Comparison of ENCODE assay signal across 17 cellular contexts in genomic region chr5:51391175-51391574, GRCh38. TPM values are rescaled to one million over a fixed set of nuclear protein-coding genes. Genes with fewer than 3 reads are reported as not detected.
"Had no signal": no experiment of that assay in that cellular context is flagged by ENCODE, and none has a peak within 500 bp of the region (broad histone marks: within the 10 kb centered on the region; RNA-seq: fewer than 3 reads in every experiment).

No MANE protein-coding gene starts in this region.

- H3K4me3 Mint-ChIP-seq: activated CD4-positive, alpha-beta memory T cell treated with anti-CD3 and anti-CD28 coated beads, Interleukin-2, amount 10 ng/mL, durations not matched to agents 7 days and 5 days; activated naive CD4-positive, alpha-beta T cell treated with anti-CD3 and anti-CD28 coated beads, Interleukin-2, amount 50 U/mL, for 24 hours; activated T-cell treated with anti-CD3 and anti-CD28 coated beads, Interleukin-2, amount 50 U/mL, for 24 hours; stimulated activated effector memory CD8-positive, alpha-beta T cell treated with anti-CD3 and anti-CD28 coated beads, Interleukin-12 subunit alpha, Interleukin-12 subunit beta, amount 100 ng/mL, for 72 hours had no signal

- H3K4me1 Mint-ChIP-seq: activated naive CD4-positive, alpha-beta T cell treated with anti-CD3 and anti-CD28 coated beads, Interleukin-2, amount 50 U/mL, for 24 hours; stimulated activated effector memory CD8-positive, alpha-beta T cell treated with anti-CD3 and anti-CD28 coated beads, Interleukin-12 subunit alpha, Interleukin-12 subunit beta, amount 100 ng/mL, for 72 hours had no signal

- DNase-seq: activated CD4-positive, alpha-beta memory T cell treated with anti-CD3 and anti-CD28 coated beads, Interleukin-2, amount 10 ng/mL, durations not matched to agents 7 days and 5 days; activated CD4-positive, alpha-beta T cell treated with anti-CD3 and anti-CD28 coated beads for 4 hours; activated effector memory CD4-positive, alpha-beta T cell treated with Interleukin-2 at 50 U/mL for 16 hours; activated T-cell treated with anti-CD3 and anti-CD28 coated beads, Interleukin-2, amount 50 U/mL, for 24 hours; adrenal gland; naive B cell; pancreas; tibial artery had no signal

- H3K9me3 Mint-ChIP-seq: activated CD4-positive, alpha-beta memory T cell treated with anti-CD3 and anti-CD28 coated beads, Interleukin-2, amount 10 ng/mL, durations not matched to agents 7 days and 5 days; activated T-cell treated with anti-CD3 and anti-CD28 coated beads, Interleukin-2, amount 50 U/mL, for 24 hours; WTC11 had no signal

- H3K27ac ChIP-seq: adrenal gland, cardiac muscle cell, tibial artery had no signal

- H3K4me1 ChIP-seq: pancreas had no signal

- ATAC-seq: left lobe of liver; stimulated activated effector memory CD8-positive, alpha-beta T cell treated with anti-CD3 and anti-CD28 coated beads, Interleukin-12 subunit alpha, Interleukin-12 subunit beta, amount 100 ng/mL, for 72 hours; WTC11 had no signal

- H3K36me3 Mint-ChIP-seq: stimulated activated effector memory CD8-positive, alpha-beta T cell treated with anti-CD3 and anti-CD28 coated beads, Interleukin-12 subunit alpha, Interleukin-12 subunit beta, amount 100 ng/mL, for 72 hours; WTC11 had no signal

- H3K9me3 ChIP-seq: adrenal gland, pancreas, tibial artery had no signal

- H3K27ac Mint-ChIP-seq: activated CD4-positive, alpha-beta memory T cell treated with anti-CD3 and anti-CD28 coated beads, Interleukin-2, amount 10 ng/mL, durations not matched to agents 7 days and 5 days; activated naive CD4-positive, alpha-beta T cell treated with anti-CD3 and anti-CD28 coated beads, Interleukin-2, amount 50 U/mL, for 24 hours; activated T-cell treated with anti-CD3 and anti-CD28 coated beads, Interleukin-2, amount 50 U/mL, for 24 hours; naive B cell; stimulated activated effector memory CD8-positive, alpha-beta T cell treated with anti-CD3 and anti-CD28 coated beads, Interleukin-12 subunit alpha, Interleukin-12 subunit beta, amount 100 ng/mL, for 72 hours; WTC11 had no signal

- H3K36me3 ChIP-seq: adrenal gland, cardiac muscle cell, pancreas, tibial artery had no signal

- H3K4me3 ChIP-seq: adrenal gland, cardiac muscle cell, pancreas, tibial artery had no signal

RNA-seq across cellular contexts. Expression of gene ISL1, which starts 7.9 kb away (rescaled TPM):
- total RNA-seq: activated CD4-positive, alpha-beta memory T cell treated with anti-CD3 and anti-CD28 coated beads, Interleukin-2, amount 10 ng/mL, durations not matched to agents 7 days and 5 days; dermis microvascular lymphatic vessel endothelial cell; left lobe of liver; lung microvascular endothelial cell; mononuclear cell; subcutaneous adipose tissue; WTC11 had no signal
